In genomic region chr19:38706792-38707511, GRCh38 we compare ENCODE assay signal across 13 cellular contexts. TPM values are rescaled to one million over a fixed set of nuclear protein-coding genes. Genes with fewer than 3 reads are reported as not detected.
A peak's percentile ranks its signal among the peaks of the same experiment; 100 is the strongest.
DNase-seq lines count a peak whose midpoint lies in the region; TF ChIP-seq lines count a peak whose summit lies in the region.
"Had no signal": no experiment of that assay in that cellular context is flagged by ENCODE, and none has a peak within 500 bp of the region (broad histone marks: within the 10 kb centered on the region; RNA-seq: fewer than 3 reads in every experiment).

No MANE protein-coding gene starts in this region.

- H3K27me3 Mint-ChIP-seq in activated CD4-positive, alpha-beta memory T cell treated with anti-CD3 and anti-CD28 coated beads, Interleukin-2, amount 10 ng/mL, durations not matched to agents 7 days and 5 days: no peaks in the 10 kb centered on the region
- H3K27me3 Mint-ChIP-seq in activated CD4-positive, alpha-beta memory T cell treated with anti-CD3 and anti-CD28 coated beads for 36 hours: no peaks in the 10 kb centered on the region
- H3K27me3 Mint-ChIP-seq: activated T-helper 17 cell treated with anti-CD3 and anti-CD28 coated beads, Interleukin-2, amount 50 U/mL, for 72 hours had no signal

- POLR2A ChIA-PET in activated CD4-positive, alpha-beta memory T cell treated with anti-CD3 and anti-CD28 coated beads, Interleukin-2, amount 10 ng/mL, durations not matched to agents 7 days and 5 days (lab: Charles Lee): interaction anchor here (1.0 kb wide), 1 partner anchor 14 kb away, joined by 3 read pairs; no protein-coding TSS in a partner anchor
- POLR2A ChIA-PET in activated CD4-positive, alpha-beta memory T cell treated with anti-CD3 and anti-CD28 coated beads for 36 hours (lab: Charles Lee): no interaction called here
- POLR2A ChIA-PET in OCI-LY7 (lab: Charles Lee): no interaction called here

- no peaks in the 10 kb centered on the region for H3K27me3 ChIP-seq in mesenchymal stem cell (ENCODE audit: control insufficient read depth in 1 of 2, insufficient read depth in 1 of 2, low read length in 2 of 2)
- no peaks in the 10 kb centered on the region for H3K27me3 ChIP-seq in thyroid gland

- H2BK12ac ChIP-seq in mesenchymal stem cell (ENCODE audit: low read length in 2 of 2): no peak overlapping the region

- peaks cover 5% of the 10 kb centered on the region for H3K79me1 ChIP-seq in mesenchymal stem cell (replicated peaks; ENCODE audit: low read length, poor library complexity, severe bottlenecking)

- no peaks in the 10 kb centered on the region for H3K9me3 ChIP-seq in mesenchymal stem cell (ENCODE audit: control insufficient read depth, low read length)
- H3K9me3 ChIP-seq in thyroid gland: no peaks in the 10 kb centered on the region
- H3K9me3 ChIP-seq in OCI-LY7 (ENCODE audit: low read length): no peaks in the 10 kb centered on the region

- H3K79me2 ChIP-seq in OCI-LY7 (ENCODE audit: insufficient read depth, low read depth, low read length): no peaks in the 10 kb centered on the region

- H3K4me2 ChIP-seq in mesenchymal stem cell (ENCODE audit: low read length, poor library complexity, severe bottlenecking): no peak overlapping the region
- H3K4me2 ChIP-seq in OCI-LY7 (ENCODE audit: low read length): no peak overlapping the region

- CTCF ChIA-PET in activated CD4-positive, alpha-beta memory T cell treated with anti-CD3 and anti-CD28 coated beads, Interleukin-2, amount 10 ng/mL, durations not matched to agents 7 days and 5 days (lab: Charles Lee): no interaction called here
- CTCF ChIA-PET in activated CD4-positive, alpha-beta memory T cell treated with anti-CD3 and anti-CD28 coated beads for 36 hours (lab: Charles Lee): interaction anchor here (1.0 kb wide), 1 partner anchor 50 kb away, joined by 3 read pairs; no protein-coding TSS in a partner anchor
- CTCF ChIA-PET in OCI-LY7 (lab: Charles Lee; ENCODE audit: unreplicated experiment): no interaction called here

- no peak overlapping the region for H3K4ac ChIP-seq in mesenchymal stem cell (ENCODE audit: low read depth in 1 of 2, low read length in 2 of 2)

- H3K4me1 ChIP-seq in mesenchymal stem cell (ENCODE audit: control insufficient read depth, insufficient read depth, low read depth, low read length) (peaks cover 69% of the 10 kb centered on the region), thyroid gland (peaks cover 15 to 57% of the 10 kb centered on the region in 2 donors), OCI-LY7 (ENCODE audit: insufficient read depth, low read length, poor library complexity, severe bottlenecking) (no peaks in the 10 kb centered on the region)

- H3K14ac ChIP-seq in mesenchymal stem cell (ENCODE audit: low read length in 2 of 2): no peak overlapping the region

- H3K9ac ChIP-seq in mesenchymal stem cell (ENCODE audit: low read length): no peak overlapping the region

- H3K27ac ChIP-seq in cingulate gyrus (ENCODE audit: low read depth, low read length) (peak overlapping the region; percentile 78), mesenchymal stem cell (ENCODE audit: low read length, poor library complexity, severe bottlenecking) (peak overlapping the region; percentile 70), thyroid gland (peak overlapping the region in 2 of 3 donors; percentile 10 to 60), OCI-LY7 (ENCODE audit: low read depth, low read length, poor library complexity, severe bottlenecking) (no peak overlapping the region)

- H3K4me3 Mint-ChIP-seq in activated CD4-positive, alpha-beta memory T cell treated with anti-CD3 and anti-CD28 coated beads, Interleukin-2, amount 10 ng/mL, durations not matched to agents 7 days and 5 days: no peak overlapping the region
- H3K4me3 Mint-ChIP-seq in activated CD4-positive, alpha-beta memory T cell treated with anti-CD3 and anti-CD28 coated beads for 36 hours: no peak overlapping the region
- H3K4me3 Mint-ChIP-seq: activated T-helper 17 cell treated with anti-CD3 and anti-CD28 coated beads, Interleukin-2, amount 50 U/mL, for 72 hours had no signal

- intact Hi-C loops in activated CD4-positive, alpha-beta memory T cell treated with anti-CD3 and anti-CD28 coated beads for 36 hours (cut with micrococcal nuclease): no loop called here
- intact Hi-C loops in thyroid gland (cut with DNase I): no loop called here
- intact Hi-C loops in OCI-LY7 (cut with micrococcal nuclease; ENCODE audit: unreplicated experiment): no loop called here

- TF ChIP-seq POLR2A in thyroid gland (IDR thresholded peaks at IDR 0.05): no peak

- no peak overlapping the region for H2BK120ac ChIP-seq in mesenchymal stem cell (ENCODE audit: low read depth, low read length)

- no peak for DNase-seq in activated CD4-positive, alpha-beta memory T cell treated with anti-CD3 and anti-CD28 coated beads, Interleukin-2, amount 10 ng/mL, durations not matched to agents 7 days and 5 days
- no peak for DNase-seq in activated CD4-positive, alpha-beta memory T cell treated with anti-CD3 and anti-CD28 coated beads for 36 hours
- DNase-seq in mesenchymal stem cell (peak; percentile 40), thyroid gland (no peak), dedifferentiated amniotic fluid mesenchymal stem cell (ENCODE audit: extremely low spot score) (no peak), NCI-H187 (lab: John Stamatoyannopoulos, UW) (no peak), OCI-LY7 (ENCODE audit: low spot score) (no peak)
- DNase-seq: cortex of kidney, GDM1, NCI-H1417 treated with DMSO at 0.1 percent for 48 hours, occipital lobe had no signal

- H3K4me1 Mint-ChIP-seq in activated CD4-positive, alpha-beta memory T cell treated with anti-CD3 and anti-CD28 coated beads, Interleukin-2, amount 10 ng/mL, durations not matched to agents 7 days and 5 days: peaks cover 2% of the 10 kb centered on the region
- H3K4me1 Mint-ChIP-seq in activated CD4-positive, alpha-beta memory T cell treated with anti-CD3 and anti-CD28 coated beads for 36 hours (ENCODE audit: low read depth): no peaks in the 10 kb centered on the region
- H3K4me1 Mint-ChIP-seq: activated T-helper 17 cell treated with anti-CD3 and anti-CD28 coated beads, Interleukin-2, amount 50 U/mL, for 72 hours had no signal

- no peak overlapping the region for H2BK5ac ChIP-seq in mesenchymal stem cell (ENCODE audit: low read depth, low read length, poor library complexity, severe bottlenecking)

- H4K8ac ChIP-seq in mesenchymal stem cell (ENCODE audit: low read length): no peak overlapping the region

- WGBS in mesenchymal stem cell: 89% methylated on average over 16 of the region's 16 CpGs
- WGBS in thyroid gland, 2 donors: 78 to 80% methylated on average over 14 to 16 of the region's 16 CpGs

- no peak overlapping the region for H2BK15ac ChIP-seq in mesenchymal stem cell (ENCODE audit: low read depth, poor library complexity, severe bottlenecking)

- H3K18ac ChIP-seq in mesenchymal stem cell (ENCODE audit: low read depth in 1 of 2, low read length in 2 of 2): peak overlapping the region in 1 of 2 experiments; percentile 50

- H3K27ac Mint-ChIP-seq in activated CD4-positive, alpha-beta memory T cell treated with anti-CD3 and anti-CD28 coated beads, Interleukin-2, amount 10 ng/mL, durations not matched to agents 7 days and 5 days: peak overlapping the region; percentile 58
- H3K27ac Mint-ChIP-seq in activated CD4-positive, alpha-beta memory T cell treated with anti-CD3 and anti-CD28 coated beads for 36 hours: no peak overlapping the region
- H3K27ac Mint-ChIP-seq: activated T-helper 17 cell treated with anti-CD3 and anti-CD28 coated beads, Interleukin-2, amount 50 U/mL, for 72 hours had no signal

- H2AFZ ChIP-seq in mesenchymal stem cell (ENCODE audit: low read depth, low read length) (no peak overlapping the region), OCI-LY7 (ENCODE audit: low read length) (no peak overlapping the region)

- TF ChIP-seq CTCF in thyroid gland (IDR thresholded peaks at IDR 0.05): no peak
- no peak for TF ChIP-seq CTCF in OCI-LY7 (conservative IDR thresholded peaks at IDR 0.05; ENCODE audit: low read length)

- H2AK5ac ChIP-seq in mesenchymal stem cell (ENCODE audit: low read length, severe bottlenecking): peak overlapping the region; percentile 51

- no peaks in the 10 kb centered on the region for H3K9me2 ChIP-seq in OCI-LY7 (ENCODE audit: insufficient read depth, low read length)

- peaks cover 66% of the 10 kb centered on the region for H3K36me3 Mint-ChIP-seq in activated CD4-positive, alpha-beta memory T cell treated with anti-CD3 and anti-CD28 coated beads, Interleukin-2, amount 10 ng/mL, durations not matched to agents 7 days and 5 days (ENCODE audit: low read depth)
- H3K36me3 Mint-ChIP-seq in activated CD4-positive, alpha-beta memory T cell treated with anti-CD3 and anti-CD28 coated beads for 36 hours: peaks cover 28% of the 10 kb centered on the region

- H3K9me3 Mint-ChIP-seq in activated CD4-positive, alpha-beta memory T cell treated with anti-CD3 and anti-CD28 coated beads, Interleukin-2, amount 10 ng/mL, durations not matched to agents 7 days and 5 days: no peaks in the 10 kb centered on the region
- H3K9me3 Mint-ChIP-seq in activated CD4-positive, alpha-beta memory T cell treated with anti-CD3 and anti-CD28 coated beads for 36 hours: no peaks in the 10 kb centered on the region
- H3K9me3 Mint-ChIP-seq: activated T-helper 17 cell treated with anti-CD3 and anti-CD28 coated beads, Interleukin-2, amount 50 U/mL, for 72 hours had no signal

- H3K4me3 ChIP-seq in mesenchymal stem cell (ENCODE audit: insufficient read depth in 1 of 2, low read depth in 1 of 2, low read length in 2 of 2) (no peak overlapping the region), thyroid gland (replicated peaks in 1 of 3) (no peak overlapping the region), OCI-LY7 (ENCODE audit: low read depth, low read length, poor library complexity, severe bottlenecking) (no peak overlapping the region)

- H3K36me3 ChIP-seq in mesenchymal stem cell (ENCODE audit: control insufficient read depth in 1 of 2, insufficient read depth in 2 of 2, low read depth in 1 of 2, low read length in 2 of 2) (peaks cover 96% of the 10 kb centered on the region in 2 experiments), thyroid gland (peaks cover 71 to 75% of the 10 kb centered on the region in 2 donors), OCI-LY7 (ENCODE audit: insufficient read depth, low read length) (peaks cover 50% of the 10 kb centered on the region; the same call in 1 of the 2 replicates)

- no peak overlapping the region for H3K23ac ChIP-seq in mesenchymal stem cell (ENCODE audit: low read length in 2 of 2)

- H4K20me1 ChIP-seq in OCI-LY7 (ENCODE audit: insufficient read depth, low read length): no peaks in the 10 kb centered on the region

- BruUV-seq in OCI-LY7 (replicated peaks; lab: Mats Ljungman, UMichigan): no TSS peak

- no peak overlapping the region for H4K91ac ChIP-seq in mesenchymal stem cell (ENCODE audit: low read length)

RNA-seq across cellular contexts. Expression of gene CAPN12, which starts 37.3 kb away (rescaled TPM):
- 10 to 100 TPM; 22.9 to 24.9 TPM for total RNA-seq in activated CD4-positive, alpha-beta memory T cell treated with anti-CD3 and anti-CD28 coated beads, Interleukin-2, amount 10 ng/mL, durations not matched to agents 7 days and 5 days
- total RNA-seq in activated CD4-positive, alpha-beta memory T cell treated with anti-CD3 and anti-CD28 coated beads for 36 hours: 1 to 10 TPM; 7.1 to 9.0 TPM
- 1.6 TPM for polyA plus RNA-seq in mesenchymal stem cell (2013, experiment 1 of 2)
- 1.5 TPM for polyA plus RNA-seq in mesenchymal stem cell (2013, experiment 2 of 2)
- total RNA-seq in thyroid gland: 1 to 10 TPM in 2 of 4 donors, not detected in 2; 1.6 to 2.0 TPM
- 1.2 and 2.9 TPM in 2 replicates for total RNA-seq in OCI-LY7 (2014; rRNA removed; shearing (Covaris generic))
- 2.6 and 3.7 TPM in 2 replicates for total RNA-seq in OCI-LY7 (2022)
- total RNA-seq: occipital lobe had no signal

RNA-seq across cellular contexts. Expression of gene ACTN4, which starts 59.5 kb away (rescaled TPM):
- total RNA-seq in activated CD4-positive, alpha-beta memory T cell treated with anti-CD3 and anti-CD28 coated beads, Interleukin-2, amount 10 ng/mL, durations not matched to agents 7 days and 5 days: 100 to 1,000 TPM; 532 to 534 TPM
- total RNA-seq in activated CD4-positive, alpha-beta memory T cell treated with anti-CD3 and anti-CD28 coated beads for 36 hours: 100 to 1,000 TPM; 267 to 270 TPM
- 259 TPM for polyA plus RNA-seq in mesenchymal stem cell (2013, experiment 1 of 2)
- 250 TPM for polyA plus RNA-seq in mesenchymal stem cell (2013, experiment 2 of 2)
- total RNA-seq in thyroid gland (100 to 1,000 TPM; 191 to 479 (median 365) TPM), OCI-LY7 (2022) (147 and 178 TPM in 2 replicates)
- total RNA-seq in OCI-LY7 (2014; rRNA removed; shearing (Covaris generic)): 86.8 and 96.9 TPM in 2 replicates
